23 cellular contexts compared by ENCODE assay signal in genomic region chr17:36504156-36504545, GRCh38.
"Had no signal": no experiment of that assay in that cellular context is flagged by ENCODE, and none has a peak within 500 bp of the region (broad histone marks: within the 10 kb centered on the region; RNA-seq: fewer than 3 reads in every experiment).

No MANE protein-coding gene starts in this region.

- H3K27me3 Mint-ChIP-seq: naive thymus-derived CD8-positive, alpha-beta T cell; type B pancreatic cell had no signal

- H3K9me3 Mint-ChIP-seq: naive thymus-derived CD8-positive, alpha-beta T cell; type B pancreatic cell had no signal

- DNase-seq: cerebellar nuclear complex; effector CD4-positive, alpha-beta T cell; esophagus squamous epithelium; foreskin fibroblast; head of caudate nucleus; hippocampal formation; left colon; left ventricle myocardium superior; mucosa of descending colon; posterior cingulate gyrus; spleen; stimulated activated CD4-positive, alpha-beta T cell treated with anti-CD3 and anti-CD28 coated beads, Interleukin-15, amount 100 ng/mL, for 24 hours; stimulated activated CD4-positive, alpha-beta T cell treated with anti-CD3 and anti-CD28 coated beads, Interleukin-1b, Interleukin-23, amount 100 ng/mL, for 48 hours; stimulated activated CD4-positive, alpha-beta T cell treated with anti-CD3 and anti-CD28 coated beads, Interleukin-4, amount 100 ng/mL, for 24 hours; stimulated activated naive CD4-positive, alpha-beta T cell; thyroid gland had no signal

- H3K4me3 Mint-ChIP-seq: type B pancreatic cell had no signal

- H3K9me3 ChIP-seq: esophagus squamous epithelium, mucosa of descending colon, spleen, suprapubic skin, thyroid gland had no signal

- FAIRE-seq: colon, endometrium, urothelium cell line had no signal

- H3K27ac ChIP-seq: esophagus squamous epithelium, spleen, suprapubic skin, thyroid gland had no signal

- H3K27me3 ChIP-seq: esophagus squamous epithelium, spleen, suprapubic skin, thyroid gland had no signal

- H3K27ac Mint-ChIP-seq: type B pancreatic cell had no signal

- H3K4me1 ChIP-seq: esophagus squamous epithelium, spleen, suprapubic skin, thyroid gland had no signal

- H3K4me3 ChIP-seq: esophagus squamous epithelium, lung, mucosa of descending colon, spleen, suprapubic skin, thyroid gland had no signal
